In the genomic region with DNA sequence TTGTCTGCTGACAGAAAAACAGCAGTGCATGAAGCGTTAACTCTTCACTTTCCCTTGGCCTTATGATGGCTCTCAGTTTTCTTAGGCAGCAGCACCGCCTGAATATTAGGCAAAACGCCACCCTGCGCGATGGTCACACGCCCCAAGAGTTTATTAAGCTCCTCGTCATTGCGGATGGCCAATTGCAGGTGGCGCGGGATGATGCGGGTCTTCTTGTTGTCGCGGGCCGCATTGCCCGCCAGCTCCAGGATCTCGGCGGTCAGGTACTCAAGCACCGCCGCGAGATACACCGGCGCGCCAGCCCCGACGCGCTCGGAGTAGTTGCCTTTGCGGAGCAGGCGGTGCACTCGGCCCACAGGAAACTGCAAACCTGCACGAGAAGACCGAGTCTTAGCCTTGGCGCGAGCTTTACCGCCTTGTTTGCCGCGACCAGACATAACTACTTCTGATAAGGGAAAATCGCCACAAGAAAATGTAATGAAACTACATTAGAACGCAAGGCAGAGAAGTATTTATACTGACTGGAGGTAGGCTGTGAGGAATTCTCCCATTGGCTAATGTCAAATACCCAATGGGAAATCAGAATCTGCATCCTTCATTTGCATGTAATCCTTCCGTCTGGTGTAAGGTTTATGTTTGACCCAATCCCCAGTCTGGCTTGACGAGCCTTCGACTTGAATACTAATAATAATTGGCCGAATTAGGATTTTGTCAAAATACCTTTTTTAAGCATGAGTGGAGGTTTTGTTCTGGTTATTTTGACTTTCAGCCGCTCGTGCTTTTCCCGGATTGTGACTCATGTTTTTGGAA, we compare ENCODE assay signal across 1 cellular context.
A peak's percentile ranks its signal among the peaks of the same experiment; 100 is the strongest.
TF ChIP-seq lines count a peak whose summit lies in the region.

No MANE protein-coding gene starts in this region.

TF ChIP-seq in GM12878, 131 proteins besides CTCF, POLR2A, EP300 and RAD21 (continued from another document):
- TF ChIP-seq ATF7 (IDR thresholded peaks at IDR 0.05; ENCODE audit: low read depth), result peak; percentile 9; the same call in 1 of the 2 replicates
- TF ChIP-seq CREB1 (IDR thresholded peaks at IDR 0.05; ENCODE audit: low read depth), result peak; percentile 55
- TF ChIP-seq LARP7 (IDR thresholded peaks at IDR 0.05), result peak; percentile 76
- no peak for TF ChIP-seq ETV6 (conservative IDR thresholded peaks at IDR 0.05 in 1 of 2, IDR thresholded peaks at IDR 0.05 in 1 of 2; ENCODE audit: borderline replicate concordance in 1 of 2, low read depth in 1 of 2)
- TF ChIP-seq ATF2 (IDR thresholded peaks at IDR 0.05; ENCODE audit: low read length), result 0 out of 2 replicates have a peak, but pooled peaks have one; percentile 29
- TF ChIP-seq SUPT20H (IDR thresholded peaks at IDR 0.05; ENCODE audit: borderline replicate concordance, control insufficient read depth, low read depth, low read length), result no peak
- no peak for TF ChIP-seq MXI1 (IDR thresholded peaks at IDR 0.05; ENCODE audit: low read depth, low read length)
- no peak for TF ChIP-seq REST (IDR thresholded peaks at IDR 0.05; ENCODE audit: low read depth, low read length)
- TF ChIP-seq ZSCAN29 (IDR thresholded peaks at IDR 0.05), result no peak
- TF ChIP-seq IKZF1 (conservative IDR thresholded peaks at IDR 0.05), result peak; percentile 31
- TF ChIP-seq NFIC (IDR thresholded peaks at IDR 0.05; ENCODE audit: low read depth, low read length), result peak; percentile 64
- peak; percentile 96 for TF ChIP-seq POLR2AphosphoS5 (IDR thresholded peaks at IDR 0.05; ENCODE audit: low read length)
- TF ChIP-seq ZBTB4 (CRISPR knock-in tag; IDR thresholded peaks at IDR 0.05), result no peak
- no peak for TF ChIP-seq RBBP5 (conservative IDR thresholded peaks at IDR 0.05)
- TF ChIP-seq SRF (IDR thresholded peaks at IDR 0.05; ENCODE audit: low read depth in 2 of 2, low read length in 2 of 2), result no peak
- peak; percentile 95; the same call in 1 of the 2 replicates for TF ChIP-seq SMAD5 (IDR thresholded peaks at IDR 0.05; ENCODE audit: low read depth)
- peak; percentile 5; the same call in 1 of the 2 replicates for TF ChIP-seq BMI1 (IDR thresholded peaks at IDR 0.05; ENCODE audit: borderline replicate concordance)
- peak; percentile 31; the same call in 1 of the 2 replicates for TF ChIP-seq CHD1 (IDR thresholded peaks at IDR 0.05; ENCODE audit: low read depth, low read length)
- TF ChIP-seq, protein P1, sequence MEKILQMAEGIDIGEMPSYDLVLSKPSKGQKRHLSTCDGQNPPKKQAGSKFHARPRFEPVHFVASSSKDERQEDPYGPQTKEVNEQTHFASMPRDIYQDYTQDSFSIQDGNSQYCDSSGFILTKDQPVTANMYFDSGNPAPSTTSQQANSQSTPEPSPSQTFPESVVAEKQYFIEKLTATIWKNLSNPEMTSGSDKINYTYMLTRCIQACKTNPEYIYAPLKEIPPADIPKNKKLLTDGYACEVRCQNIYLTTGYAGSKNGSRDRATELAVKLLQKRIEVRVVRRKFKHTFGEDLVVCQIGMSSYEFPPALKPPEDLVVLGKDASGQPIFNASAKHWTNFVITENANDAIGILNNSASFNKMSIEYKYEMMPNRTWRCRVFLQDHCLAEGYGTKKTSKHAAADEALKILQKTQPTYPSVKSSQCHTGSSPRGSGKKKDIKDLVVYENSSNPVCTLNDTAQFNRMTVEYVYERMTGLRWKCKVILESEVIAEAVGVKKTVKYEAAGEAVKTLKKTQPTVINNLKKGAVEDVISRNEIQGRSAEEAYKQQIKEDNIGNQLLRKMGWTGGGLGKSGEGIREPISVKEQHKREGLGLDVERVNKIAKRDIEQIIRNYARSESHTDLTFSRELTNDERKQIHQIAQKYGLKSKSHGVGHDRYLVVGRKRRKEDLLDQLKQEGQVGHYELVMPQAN (conservative IDR thresholded peaks at IDR 0.05), result peak; percentile 61; the same call in 1 of the 2 replicates
- TF ChIP-seq RFX5 (IDR thresholded peaks at IDR 0.05; ENCODE audit: low read depth, low read length), result no peak
